Comparison of ENCODE assay signal across 1 cellular context in genomic region chr10:79068562-79069324, GRCh38.
TF ChIP-seq lines count a peak whose summit lies in the region.

ZMIZ1 (plus strand) TSS chr10:79068966; CDS start chr10:79201633, 132,667 bp downstream.

TF ChIP-seq in HepG2, 621 proteins besides CTCF, POLR2A, EP300 and RAD21 (continued from another document):
- TF ChIP-seq CEBPZ (IDR thresholded peaks at IDR 0.05; ENCODE audit: low read length) (no peak), HOXA7 (CRISPR knock-in tag; IDR thresholded peaks at IDR 0.05) (no peak), ATM (IDR thresholded peaks at IDR 0.05; ENCODE audit: borderline replicate concordance) (no peak), ZNF44 (CRISPR knock-in tag; IDR thresholded peaks at IDR 0.05) (no peak), CERS6 (CRISPR knock-in tag; IDR thresholded peaks at IDR 0.05) (no peak)
TF ChIP-seq in HepG2: peak in this region for 79.
